Comparison of ENCODE assay signal across 1 cellular context in genomic region chr17:411416-412120, GRCh38.
TF ChIP-seq lines count a peak whose summit lies in the region.

No MANE protein-coding gene starts in this region.

TF ChIP-seq in GM12878, 131 proteins besides CTCF, POLR2A, EP300 and RAD21 (continued from another document):
- TF ChIP-seq RCOR1 (conservative IDR thresholded peaks at IDR 0.05; ENCODE audit: low read depth, low read length) = no peak
